ENCODE assay signal across 18 cellular contexts in genomic region chr9:10112070-10112469, GRCh38.
DNase-seq lines count a peak whose midpoint lies in the region; ATAC-seq and TF ChIP-seq lines count a peak whose summit lies in the region.
"Had no signal": no experiment of that assay in that cellular context is flagged by ENCODE, and none has a peak within 500 bp of the region (broad histone marks: within the 10 kb centered on the region; RNA-seq: fewer than 3 reads in every experiment).

No MANE protein-coding gene starts in this region.

- DNase-seq in NCI-H1105 treated with DMSO at 0.1 percent for 48 hours (lab: John Stamatoyannopoulos, UW) = peak; percentile 6
- no peak for DNase-seq in NCI-H1105 (lab: John Stamatoyannopoulos, UW)
- DNase-seq in left ventricle myocardium superior = no peak
- no peak for DNase-seq in cardiac septum (ENCODE audit: low spot score)
- DNase-seq in NCI-H446 treated with DMSO at 0.1 percent for 48 hours (lab: John Stamatoyannopoulos, UW) = peak; percentile 93
- DNase-seq in foreskin keratinocyte = no peak
- no peak for DNase-seq in GM13977 (ENCODE audit: low spot score)
- DNase-seq: AML-193; Caco-2; CD4-positive, alpha-beta T cell; DMS153; DMS79; GDM1; HCEC 1CT had no signal

- intact Hi-C loops in left ventricle myocardium superior (cut with micrococcal nuclease) = no loop called here
- intact Hi-C loops in cardiac septum (cut with DNase I) = no loop called here

- ATAC-seq in left ventricle myocardium superior (peak; percentile 59), foreskin keratinocyte (no peak)
- ATAC-seq: A549, GM23338 had no signal

- H3K27ac ChIP-seq in foreskin keratinocyte = no peak overlapping the region
- H3K27ac ChIP-seq: 22Rv1, A549, C4-2B had no signal

- in situ Hi-C loops in GM13977 (cut with MboI; ENCODE audit: low pct_unique_long_range_greater_than_20kb, low sequenced_read_pairs, unreplicated experiment) = no loop called here

- no peak for TF ChIP-seq CTCF in foreskin keratinocyte (conservative IDR thresholded peaks at IDR 0.05)
- no peak for TF ChIP-seq CTCF in GM13977 (IDR thresholded peaks at IDR 0.05; ENCODE audit: extremely low read depth, insufficient read depth, missing control alignments)

- H3K4me1 ChIP-seq in foreskin keratinocyte = no peaks in the 10 kb centered on the region
- H3K4me1 ChIP-seq: A549, Caco-2 had no signal

- no peaks in the 10 kb centered on the region for H3K27me3 ChIP-seq in foreskin keratinocyte

Comparison
In these comparisons a context has a peak if more than half of its experiments do, and no peak if none do; other contexts are left out.
1. DNase-seq: peak in NCI-H1105 treated with DMSO at 0.1 percent for 48 hours (single experiment) and NCI-H446 treated with DMSO at 0.1 percent for 48 hours (single experiment); none in NCI-H1105 (single experiment), left ventricle myocardium superior (single experiment), cardiac septum (single experiment), foreskin keratinocyte (0 of 2) and GM13977 (single experiment).